1 cellular context compared by ENCODE assay signal in genomic region chr11:17496406-17496805, GRCh38.
TF ChIP-seq lines count a peak whose summit lies in the region.

No MANE protein-coding gene starts in this region.

TF ChIP-seq in K562, 482 proteins besides CTCF, POLR2A, EP300 and RAD21:
- TF ChIP-seq NFIC (IDR thresholded peaks at IDR 0.05) = peak; percentile 68
- TF ChIP-seq RNF2 (IDR thresholded peaks at IDR 0.05) = no peak
- TF ChIP-seq ZBTB5 (IDR thresholded peaks at IDR 0.05) = no peak
